Comparison of ENCODE assay signal across 21 cellular contexts in the genomic region with DNA sequence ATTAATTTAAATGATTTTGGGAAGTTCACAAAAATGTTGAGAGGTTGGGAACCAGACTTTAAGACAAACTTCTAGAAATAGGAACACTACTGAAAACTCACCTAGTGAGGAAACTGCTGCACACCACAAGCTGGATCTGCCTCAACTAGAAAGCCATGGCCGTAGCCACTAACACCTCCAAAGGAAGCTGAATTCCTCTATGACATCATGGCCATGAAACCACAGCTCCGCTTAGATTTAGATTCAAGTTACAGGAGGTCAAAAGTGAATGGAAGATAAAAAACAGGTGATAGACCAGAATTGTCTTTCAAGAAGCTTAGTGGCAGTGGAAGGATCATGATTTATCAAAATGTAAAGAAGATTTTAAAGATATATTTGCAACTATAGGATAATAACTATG.
"Had no signal": no experiment of that assay in that cellular context is flagged by ENCODE, and none has a peak within 500 bp of the region (broad histone marks: within the 10 kb centered on the region; RNA-seq: fewer than 3 reads in every experiment).

No MANE protein-coding gene starts in this region.

- H3K9me3 ChIP-seq: MG63 had no signal

- ATAC-seq: HepG2, SK-N-SH treated with all-trans-retinoic acid at 6 μM for 48 hours had no signal

- H3K27ac ChIP-seq: HL-60, RWPE1 had no signal

- H3K27me3 ChIP-seq: MG63 had no signal

- DNase-seq: IMR-90, Karpas-422, KG1, MG63, NCI-H1092 treated with DMSO at 0.1 percent for 48 hours, NCI-H1436, NCI-H187, NCI-H2029, NCI-H2081 treated with DMSO at 0.1 percent for 48 hours, NCI-H2171, NCI-H226, NCI-H446, NCI-H510A, NCI-H524 treated with DMSO at 0.1 percent for 48 hours, NCI-H69, NCI-H774, SHP77 had no signal

- H3K4me3 ChIP-seq: MG63 had no signal

- H3K36me3 ChIP-seq: MG63 had no signal
